Comparison of ENCODE assay signal across 13 cellular contexts in the genomic region with DNA sequence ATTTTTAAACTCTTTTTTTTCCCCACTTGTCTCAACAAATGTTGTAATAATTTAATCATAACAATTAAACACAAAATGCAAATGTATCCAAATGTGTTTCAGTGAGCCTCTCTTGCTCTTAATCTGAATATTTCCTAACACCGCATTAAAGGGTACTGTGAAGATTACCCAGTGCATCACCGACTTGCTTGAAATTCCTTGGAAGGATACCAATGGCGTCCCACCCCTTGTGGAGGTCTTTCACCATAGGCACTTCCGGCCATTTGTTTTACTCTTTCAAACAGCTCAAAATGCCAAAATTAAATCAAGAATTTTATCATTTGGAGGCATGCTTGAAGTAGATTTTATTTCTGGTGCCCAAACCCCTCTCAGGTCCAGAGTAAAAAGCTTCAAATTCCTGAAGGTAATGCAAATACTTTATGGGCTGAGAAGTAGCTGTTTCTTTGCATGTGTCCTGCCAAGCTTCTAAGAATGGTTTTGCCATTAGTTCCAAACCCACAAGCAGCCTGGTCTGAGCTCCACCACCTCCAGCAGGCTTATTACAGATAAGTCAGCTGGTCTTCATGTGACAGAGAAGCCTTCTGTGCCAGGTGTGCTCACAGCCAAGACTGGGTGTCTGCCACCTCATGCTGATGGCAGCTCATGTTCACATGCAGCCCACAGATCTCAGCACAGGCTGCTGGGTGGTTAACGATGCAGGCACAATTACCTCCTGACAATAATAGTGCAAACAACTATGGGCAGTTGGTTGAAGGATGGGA. TPM values are rescaled to one million over a fixed set of nuclear protein-coding genes. Genes with fewer than 3 reads are reported as not detected.
DNase-seq lines count a peak whose midpoint lies in the region; ATAC-seq, FAIRE-seq and TF ChIP-seq lines count a peak whose summit lies in the region.
"Had no signal": no experiment of that assay in that cellular context is flagged by ENCODE, and none has a peak within 500 bp of the region (broad histone marks: within the 10 kb centered on the region; RNA-seq: fewer than 3 reads in every experiment).

No MANE protein-coding gene starts in this region.

- no peak overlapping the region for H3K4me3 ChIP-seq in left ventricle myocardium inferior
- H3K4me3 ChIP-seq: neural progenitor cell had no signal

- ATAC-seq in HG02623 (IDR thresholded peaks at IDR 0.05; ENCODE audit: unreplicated experiment) = no peak

- in situ Hi-C loops in SK-MEL-5 (cut with HindIII; ENCODE audit: low pct_unique_long_range_greater_than_20kb, low sequenced_read_pairs) (loop anchor here (10.0 kb wide), 1 partner anchor 67 kb away; no protein-coding TSS in a partner anchor), KBM-7 (cut with MboI; ENCODE audit: low pct_unique_long_range_greater_than_20kb, low sequenced_read_pairs) (no loop called here)

- no peaks in the 10 kb centered on the region for H3K9me3 ChIP-seq in left ventricle myocardium inferior (replicated peaks)
- H3K9me3 ChIP-seq: BE2C had no signal

- H3K36me3 ChIP-seq in left ventricle myocardium inferior = no peaks in the 10 kb centered on the region
- H3K36me3 ChIP-seq: BE2C, neural progenitor cell had no signal

- H3K27me3 ChIP-seq in left ventricle myocardium inferior (ENCODE audit: low read depth) = no peaks in the 10 kb centered on the region
- H3K27me3 ChIP-seq: BE2C, neural progenitor cell had no signal

- DNase-seq in NCI-H82 (lab: John Stamatoyannopoulos, UW) = peak; percentile 34
- no peak for DNase-seq in NCI-H82 treated with DMSO at 0.1 percent for 48 hours (lab: John Stamatoyannopoulos, UW; ENCODE audit: unreplicated experiment)
- DNase-seq in SK-MEL-5 (ENCODE audit: low read depth, low spot score) = peak; percentile 31
- DNase-seq in left ventricle myocardium inferior = peak; percentile 70
- DNase-seq in urothelium cell line (ENCODE audit: low spot score) = peak; percentile 13
- DNase-seq in KBM-7 = no peak
- no peak for DNase-seq in iPS-NIHi11 (ENCODE audit: low spot score)
- DNase-seq: activated B cell treated with CpG ODN at 0.5 μM for 24 hours; activated effector memory CD4-positive, alpha-beta T cell treated with anti-CD3 and anti-CD28 coated beads, Interleukin-2, amount 50 U/mL, for 16 hours; BE2C; effector memory CD4-positive, alpha-beta T cell had no signal

- TF ChIP-seq CTCF in left ventricle myocardium inferior (IDR thresholded peaks at IDR 0.05; ENCODE audit: borderline replicate concordance) = no peak

- FAIRE-seq in urothelium cell line (lab: Jason Lieb, UNC) = no peak

- peaks cover 63% of the 10 kb centered on the region for H3K4me1 ChIP-seq in left ventricle myocardium inferior
- H3K4me1 ChIP-seq: neural progenitor cell had no signal

- H3K27ac ChIP-seq in left ventricle myocardium inferior (replicated peaks) = peak overlapping the region; percentile 81
- H3K27ac ChIP-seq: neural progenitor cell had no signal

- intact Hi-C loops in left ventricle myocardium inferior (cut with micrococcal nuclease) = no loop called here

RNA-seq across cellular contexts. Expression of a gene that starts 16.4 kb away (rescaled TPM):
- 86.0 and 86.2 TPM in 2 replicates for total RNA-seq in SK-MEL-5 (2014; rRNA removed; shearing (Covaris generic))
- polyA plus RNA-seq in SK-MEL-5 (2015; cell fraction: cytosol; rRNA removed) = 93.3 and 119 TPM in 2 replicates
- 32.3 and 33.2 TPM in 2 replicates for polyA plus RNA-seq in SK-MEL-5 (2015; cell fraction: nucleus; rRNA removed)
- total RNA-seq in left ventricle myocardium inferior = 283 TPM

Comparison
In these comparisons a context has a peak if more than half of its experiments do, and no peak if none do; other contexts are left out.
1. DNase-seq: peak in NCI-H82 (single experiment), SK-MEL-5 (single experiment), left ventricle myocardium inferior (single experiment) and urothelium cell line (single experiment); none in NCI-H82 treated with DMSO at 0.1 percent for 48 hours (single experiment), KBM-7 (single experiment) and iPS-NIHi11 (single experiment).